10 cellular contexts compared by ENCODE assay signal in genomic region chr3:58560771-58561311, GRCh38. TPM values are rescaled to one million over a fixed set of nuclear protein-coding genes. Genes with fewer than 3 reads are reported as not detected.
DNase-seq lines count a peak whose midpoint lies in the region; TF ChIP-seq lines count a peak whose summit lies in the region.
"Had no signal": no experiment of that assay in that cellular context is flagged by ENCODE, and none has a peak within 500 bp of the region (broad histone marks: within the 10 kb centered on the region; RNA-seq: fewer than 3 reads in every experiment).

No MANE protein-coding gene starts in this region.

- H3K27ac ChIP-seq in neural progenitor cell = no peak overlapping the region
- H3K27ac ChIP-seq: SK-N-MC had no signal

- H3F3A ChIP-seq in neural progenitor cell (ENCODE audit: low read depth) = peaks cover 16% of the 10 kb centered on the region

- peak; percentile 98 for DNase-seq in GM04503 (ENCODE audit: low read depth)
- DNase-seq in NCI-H82 (lab: John Stamatoyannopoulos, UW) = peak; percentile 79
- DNase-seq in epidermal melanocyte (ENCODE audit: insufficient read length, low spot score) = peak; percentile 57
- peak; percentile 88 for DNase-seq in neural progenitor cell (ENCODE audit: low spot score)
- DNase-seq in NCI-H526 treated with DMSO at 0.1 percent for 48 hours (lab: John Stamatoyannopoulos, UW) = no peak
- no peak for DNase-seq in pons (ENCODE audit: low spot score)
- DNase-seq in anterior cingulate cortex (lab: John Stamatoyannopoulos, UW) = no peak
- DNase-seq in stimulated activated CD4-positive, alpha-beta T cell treated with anti-CD3 and anti-CD28 coated beads, Interleukin-12 subunit alpha, Interleukin-12 subunit beta, amount 100 ng/mL, for 4 hours = no peak
- DNase-seq: erythroblast had no signal

- H3K4me3 Mint-ChIP-seq in neural progenitor cell = no peak overlapping the region

- no peaks in the 10 kb centered on the region for H3K27me3 ChIP-seq in neural progenitor cell

- peaks cover 11% of the 10 kb centered on the region for H3K4me1 ChIP-seq in neural progenitor cell

- no peaks in the 10 kb centered on the region for H4K20me1 ChIP-seq in neural progenitor cell (ENCODE audit: low read depth)

- peaks cover 16% of the 10 kb centered on the region for H3K27me3 Mint-ChIP-seq in neural progenitor cell (ENCODE audit: insufficient read depth, low read depth)

- peaks cover 2% of the 10 kb centered on the region for H3K9me3 Mint-ChIP-seq in neural progenitor cell

- no peaks in the 10 kb centered on the region for H3K79me2 ChIP-seq in neural progenitor cell (ENCODE audit: low read depth)

- H3K4me1 Mint-ChIP-seq in neural progenitor cell = peaks cover 25% of the 10 kb centered on the region

- H3K9me3 ChIP-seq in neural progenitor cell (ENCODE audit: low read depth) = no peaks in the 10 kb centered on the region

- no peak overlapping the region for H3K4me2 ChIP-seq in neural progenitor cell

- H3K9ac ChIP-seq in neural progenitor cell = no peak overlapping the region

- no peaks in the 10 kb centered on the region for H3K36me3 ChIP-seq in neural progenitor cell

- no peak overlapping the region for H2AFZ ChIP-seq in neural progenitor cell (replicated peaks)

- peak; percentile 71 for TF ChIP-seq CTCF in neural progenitor cell (IDR thresholded peaks at IDR 0.05)

- H3K4me3 ChIP-seq in neural progenitor cell = no peak overlapping the region
- H3K4me3 ChIP-seq: SK-N-MC had no signal

- H3K36me3 Mint-ChIP-seq in neural progenitor cell = no peaks in the 10 kb centered on the region

- peak overlapping the region; percentile 52 for H3K27ac Mint-ChIP-seq in neural progenitor cell

RNA-seq across cellular contexts. Expression of gene FAM107A, which starts 16.4 kb away (rescaled TPM):
- 0.11 and 0.71 TPM in 2 replicates for total RNA-seq in neural progenitor cell (ENCODE audit: low replicate concordance)

RNA-seq across cellular contexts. Expression of gene ACOX2, which starts 23.9 kb away (rescaled TPM):
- 4.3 and 7.6 TPM in 2 replicates for total RNA-seq in neural progenitor cell (ENCODE audit: low replicate concordance)

Comparison
In these comparisons a context has a peak if more than half of its experiments do, and no peak if none do; other contexts are left out.
1. DNase-seq: peak in GM04503 (single experiment), NCI-H82 (single experiment), epidermal melanocyte (single experiment) and neural progenitor cell (single experiment); none in NCI-H526 treated with DMSO at 0.1 percent for 48 hours (single experiment), pons (single experiment), anterior cingulate cortex (0 of 58) and stimulated activated CD4-positive, alpha-beta T cell treated with anti-CD3 and anti-CD28 coated beads, Interleukin-12 subunit alpha, Interleukin-12 subunit beta, amount 100 ng/mL, for 4 hours (single experiment).